8 cellular contexts compared by ENCODE assay signal in genomic region chr12:124913474-124914391, GRCh38. TPM values are rescaled to one million over a fixed set of nuclear protein-coding genes. Genes with fewer than 3 reads are reported as not detected.
DNase-seq lines count a peak whose midpoint lies in the region; ATAC-seq, FAIRE-seq and TF ChIP-seq lines count a peak whose summit lies in the region.

No MANE protein-coding gene starts in this region.

- H3K4me3 Mint-ChIP-seq in T-helper 17 cell = peak overlapping the region; percentile 92

- no peaks in the 10 kb centered on the region for H3K9me3 ChIP-seq in T-helper 17 cell (ENCODE audit: control insufficient read depth, low read length, poor library complexity, severe bottlenecking)

- H3K4me3 ChIP-seq in bronchial epithelial cell (ENCODE audit: low read depth, low read length) = peak overlapping the region; percentile 94

- peaks cover 16% of the 10 kb centered on the region for H3K36me3 ChIP-seq in bronchial epithelial cell (ENCODE audit: control insufficient read depth, insufficient read depth, low read length)

- peak overlapping the region; percentile 99 for H3K27ac Mint-ChIP-seq in T-helper 17 cell

- H3K27me3 ChIP-seq in bronchial epithelial cell (ENCODE audit: control insufficient read depth, insufficient read depth, low read length) (no peaks in the 10 kb centered on the region), layer of hippocampus (ENCODE audit: control insufficient read depth, insufficient read depth, low read length) (no peaks in the 10 kb centered on the region)

- peak overlapping the region; percentile 100 for H3K27ac ChIP-seq in layer of hippocampus (ENCODE audit: low read depth, low read length)

- DNase-seq in D721Med (ENCODE audit: insufficient read length, low spot score) (no peak), T-helper 17 cell (peak; percentile 76 to 87 (median 83)), bronchial epithelial cell (ENCODE audit: low read depth) (peak; percentile 50), DMS 273 (lab: John Stamatoyannopoulos, UW; ENCODE audit: unreplicated experiment) (no peak), NCI-H510A treated with DMSO at 0.1 percent for 48 hours (lab: John Stamatoyannopoulos, UW) (no peak)
- peak; percentile 95 for DNase-seq in stimulated activated CD4-positive, alpha-beta T cell treated with anti-CD3 and anti-CD28 coated beads, Interleukin-2, amount 100 ng/mL, for 4 hours (ENCODE audit: low read depth)

- FAIRE-seq in D721Med (lab: Jason Lieb, UNC) (no peak), bronchial epithelial cell (lab: Jason Lieb, UNC) (no peak)

- peak; percentile 30 for ATAC-seq in HG02798 (IDR thresholded peaks at IDR 0.05; ENCODE audit: poor library complexity, unreplicated experiment)
- peak; percentile 58 for ATAC-seq in T-helper 17 cell

- H3K27me3 Mint-ChIP-seq in T-helper 17 cell = peaks cover 6% of the 10 kb centered on the region

- H3K4me1 Mint-ChIP-seq in T-helper 17 cell = peaks cover 68% of the 10 kb centered on the region

- peak; percentile 35 for TF ChIP-seq CTCF in D721Med (IDR thresholded peaks at IDR 0.05; ENCODE audit: insufficient read depth, missing control alignments)
- TF ChIP-seq CTCF in bronchial epithelial cell (IDR thresholded peaks at IDR 0.05; ENCODE audit: insufficient read depth, low read length, severe bottlenecking) = peak; percentile 46

- peaks cover 25% of the 10 kb centered on the region for H3K36me3 Mint-ChIP-seq in T-helper 17 cell (ENCODE audit: low read depth)

RNA-seq across cellular contexts. Expression of gene UBC, which starts 0.7 kb away (rescaled TPM):
- 1,000 to 10,000 TPM; 1,335 to 1,398 TPM for total RNA-seq in T-helper 17 cell
- total RNA-seq in bronchial epithelial cell = 2,139 and 3,632 TPM in 2 replicates

RNA-seq across cellular contexts. Expression of gene SCARB1, which starts 50.1 kb away (rescaled TPM):
- 1 to 10 TPM; 1.3 to 1.7 TPM for total RNA-seq in T-helper 17 cell
- 6.6 and 7.4 TPM in 2 replicates for total RNA-seq in bronchial epithelial cell

Comparison
In these comparisons a context has a peak if more than half of its experiments do, and no peak if none do; other contexts are left out.
1. DNase-seq: peak in T-helper 17 cell (3 of 3), bronchial epithelial cell (single experiment) and stimulated activated CD4-positive, alpha-beta T cell treated with anti-CD3 and anti-CD28 coated beads, Interleukin-2, amount 100 ng/mL, for 4 hours (single experiment); none in D721Med (single experiment), DMS 273 (single experiment) and NCI-H510A treated with DMSO at 0.1 percent for 48 hours (single experiment).